ENCODE assay signal across 11 cellular contexts in genomic region chr17:37744633-37744927, GRCh38. TPM values are rescaled to one million over a fixed set of nuclear protein-coding genes. Genes with fewer than 3 reads are reported as not detected.
DNase-seq lines count a peak whose midpoint lies in the region; ATAC-seq, FAIRE-seq and TF ChIP-seq lines count a peak whose summit lies in the region.
"Had no signal": no experiment of that assay in that cellular context is flagged by ENCODE, and none has a peak within 500 bp of the region (broad histone marks: within the 10 kb centered on the region; RNA-seq: fewer than 3 reads in every experiment).

No MANE protein-coding gene starts in this region.

- WGBS in mesenchymal stem cell, result 7% methylated on average over 16 of the region's 21 CpGs

- H3K27ac ChIP-seq in CD4-positive, CD25-positive, alpha-beta regulatory T cell (ENCODE audit: insufficient read depth, low read length, poor library complexity, severe bottlenecking), result no peak overlapping the region
- H3K27ac ChIP-seq in astrocyte (ENCODE audit: low read depth, low read length) (no peak overlapping the region), mesenchymal stem cell (ENCODE audit: low read length, poor library complexity, severe bottlenecking) (peak overlapping the region; percentile 88)

- H2BK5ac ChIP-seq in mesenchymal stem cell (ENCODE audit: low read depth, low read length, poor library complexity, severe bottlenecking), result peak overlapping the region; percentile 99

- H3K4me1 ChIP-seq in CD4-positive, CD25-positive, alpha-beta regulatory T cell (ENCODE audit: control insufficient read depth, insufficient read depth, low read length, poor library complexity, severe bottlenecking), result peaks cover 40% of the 10 kb centered on the region
- H3K4me1 ChIP-seq in astrocyte (ENCODE audit: insufficient read depth, low read length), result peaks cover 21% of the 10 kb centered on the region
- no peaks in the 10 kb centered on the region for H3K4me1 ChIP-seq in mesenchymal stem cell (ENCODE audit: control insufficient read depth, insufficient read depth, low read depth, low read length)
- H3K4me1 ChIP-seq: BE2C had no signal

- H3K18ac ChIP-seq in mesenchymal stem cell (ENCODE audit: low read depth in 1 of 2, low read length in 2 of 2), result no peak overlapping the region

- H3K27me3 ChIP-seq in CD4-positive, CD25-positive, alpha-beta regulatory T cell (ENCODE audit: control insufficient read depth, insufficient read depth, low read length), result peaks cover 38% of the 10 kb centered on the region
- H3K27me3 ChIP-seq in astrocyte (ENCODE audit: insufficient read depth, low read length) (peaks cover 77% of the 10 kb centered on the region), mesenchymal stem cell (ENCODE audit: control insufficient read depth in 1 of 2, insufficient read depth in 1 of 2, low read length in 2 of 2) (peaks cover 0 to 91% of the 10 kb centered on the region in 2 experiments)

- no peaks in the 10 kb centered on the region for H3K79me1 ChIP-seq in mesenchymal stem cell (replicated peaks; ENCODE audit: low read length, poor library complexity, severe bottlenecking)

- H3K9me3 ChIP-seq in CD4-positive, CD25-positive, alpha-beta regulatory T cell (ENCODE audit: control insufficient read depth in 2 of 2, low read length in 2 of 2), result no peaks in the 10 kb centered on the region
- H3K9me3 ChIP-seq in astrocyte (ENCODE audit: insufficient read depth, low read depth, low read length) (no peaks in the 10 kb centered on the region), mesenchymal stem cell (ENCODE audit: control insufficient read depth, low read length) (no peaks in the 10 kb centered on the region)
- H3K9me3 ChIP-seq: BE2C had no signal

- H3K36me3 Mint-ChIP-seq in CD4-positive, CD25-positive, alpha-beta regulatory T cell, result no peaks in the 10 kb centered on the region
- H3K36me3 Mint-ChIP-seq in astrocyte (ENCODE audit: low read depth, unreplicated experiment), result peaks cover 2% of the 10 kb centered on the region

- H3K4me1 Mint-ChIP-seq in CD4-positive, CD25-positive, alpha-beta regulatory T cell, result peaks cover 0 to 30% (median 14%) of the 10 kb centered on the region in 4 donors
- H3K4me1 Mint-ChIP-seq in astrocyte (ENCODE audit: low read depth, unreplicated experiment), result peaks cover 2% of the 10 kb centered on the region

- peaks cover 0 to 2% (median 0%) of the 10 kb centered on the region in 7 donors for H3K9me3 Mint-ChIP-seq in CD4-positive, CD25-positive, alpha-beta regulatory T cell
- H3K9me3 Mint-ChIP-seq in astrocyte (ENCODE audit: unreplicated experiment), result peaks cover 2% of the 10 kb centered on the region

- H2BK12ac ChIP-seq in mesenchymal stem cell (ENCODE audit: low read length in 2 of 2), result no peak overlapping the region

- no peak overlapping the region for H2BK15ac ChIP-seq in mesenchymal stem cell (ENCODE audit: low read depth, poor library complexity, severe bottlenecking)

- no peak overlapping the region for H4K91ac ChIP-seq in mesenchymal stem cell (ENCODE audit: low read length)

- H2AK5ac ChIP-seq in mesenchymal stem cell (ENCODE audit: low read length, severe bottlenecking), result peak overlapping the region; percentile 14

- no peaks in the 10 kb centered on the region for H3K36me3 ChIP-seq in CD4-positive, CD25-positive, alpha-beta regulatory T cell (ENCODE audit: control insufficient read depth, insufficient read depth, low read length)
- H3K36me3 ChIP-seq in astrocyte (ENCODE audit: insufficient read depth, low read length), result no peaks in the 10 kb centered on the region
- H3K36me3 ChIP-seq in mesenchymal stem cell (ENCODE audit: control insufficient read depth in 1 of 2, insufficient read depth in 2 of 2, low read depth in 1 of 2, low read length in 2 of 2), result peaks cover 0 to 17% of the 10 kb centered on the region in 2 experiments
- H3K36me3 ChIP-seq: BE2C had no signal

- peak overlapping the region in 3 of 4 donors; percentile 27 to 62 (median 60) for H3K4me3 Mint-ChIP-seq in CD4-positive, CD25-positive, alpha-beta regulatory T cell
- peak overlapping the region; percentile 86 for H3K4me3 Mint-ChIP-seq in astrocyte (ENCODE audit: unreplicated experiment)

- H3K79me2 ChIP-seq in astrocyte (ENCODE audit: insufficient read depth, low read length), result no peaks in the 10 kb centered on the region

- no peak for FAIRE-seq in astrocyte (lab: Jason Lieb, UNC)

- peak overlapping the region; percentile 42 for H2AFZ ChIP-seq in astrocyte (ENCODE audit: low read depth, low read length)
- H2AFZ ChIP-seq in mesenchymal stem cell (ENCODE audit: low read depth, low read length), result no peak overlapping the region

- no peaks in the 10 kb centered on the region for H4K20me1 ChIP-seq in astrocyte (ENCODE audit: insufficient read depth, low read length)

- H3K27ac Mint-ChIP-seq in CD4-positive, CD25-positive, alpha-beta regulatory T cell, result no peak overlapping the region
- no peak overlapping the region for H3K27ac Mint-ChIP-seq in astrocyte (ENCODE audit: unreplicated experiment)

- H3K14ac ChIP-seq in mesenchymal stem cell (ENCODE audit: low read length in 2 of 2), result no peak overlapping the region

- no peak overlapping the region for H3K4me2 ChIP-seq in astrocyte (ENCODE audit: low read length)
- H3K4me2 ChIP-seq in mesenchymal stem cell (ENCODE audit: low read length, poor library complexity, severe bottlenecking), result peak overlapping the region; percentile 9

- TF ChIP-seq CTCF in astrocyte (IDR thresholded peaks at IDR 0.05; ENCODE audit: insufficient read depth, low read depth, low read length), result no peak

- ATAC-seq in CD4-positive, CD25-positive, alpha-beta regulatory T cell (ENCODE audit: low read depth in 2 of 2), result no peak
- ATAC-seq in GM19463 (IDR thresholded peaks at IDR 0.05; ENCODE audit: unreplicated experiment), result peak; percentile 3
- ATAC-seq in HG03439 (IDR thresholded peaks at IDR 0.05; ENCODE audit: unreplicated experiment), result no peak
- no peak for ATAC-seq in GM21526 (IDR thresholded peaks at IDR 0.05; ENCODE audit: low FRiP score, unreplicated experiment)
- ATAC-seq: esophagus mucosa had no signal

- peaks cover 73% of the 10 kb centered on the region for H3K27me3 Mint-ChIP-seq in CD4-positive, CD25-positive, alpha-beta regulatory T cell
- peaks cover 72% of the 10 kb centered on the region for H3K27me3 Mint-ChIP-seq in astrocyte (ENCODE audit: low read depth, unreplicated experiment)

- H4K8ac ChIP-seq in mesenchymal stem cell (ENCODE audit: low read length), result no peak overlapping the region

- H3K23ac ChIP-seq in mesenchymal stem cell (ENCODE audit: low read length in 2 of 2), result no peak overlapping the region

- no peak overlapping the region for H3K4ac ChIP-seq in mesenchymal stem cell (ENCODE audit: low read depth in 1 of 2, low read length in 2 of 2)

- no peak overlapping the region for H2BK120ac ChIP-seq in mesenchymal stem cell (ENCODE audit: low read depth, low read length)

- H3K9ac ChIP-seq in astrocyte (ENCODE audit: low read length) (no peak overlapping the region), mesenchymal stem cell (ENCODE audit: low read length) (no peak overlapping the region)

- H3K4me3 ChIP-seq in CD4-positive, CD25-positive, alpha-beta regulatory T cell (ENCODE audit: low read depth, low read length), result no peak overlapping the region
- H3K4me3 ChIP-seq in astrocyte (ENCODE audit: insufficient read depth, low read depth, low read length) (no peak overlapping the region), mesenchymal stem cell (ENCODE audit: insufficient read depth in 1 of 2, low read depth in 1 of 2, low read length in 2 of 2) (peak overlapping the region in 1 of 2 experiments; percentile 88)

- DNase-seq in CD4-positive, CD25-positive, alpha-beta regulatory T cell, result no peak
- DNase-seq in astrocyte (ENCODE audit: low read depth) (no peak), mesenchymal stem cell (no peak), D341Med (ENCODE audit: low spot score) (no peak), dermis blood vessel endothelial cell (no peak)
- DNase-seq: BE2C, NCI-H1694 had no signal

RNA-seq across cellular contexts. Expression of gene HNF1B, which starts 0.3 kb away (rescaled TPM):
- not detected for total RNA-seq in CD4-positive, CD25-positive, alpha-beta regulatory T cell
- polyA plus RNA-seq in CD4-positive, CD25-positive, alpha-beta regulatory T cell, result not detected
- total RNA-seq in astrocyte (15.6 and 17.8 TPM in 2 replicates), dermis blood vessel endothelial cell (0.05 and 0.34 TPM in 2 replicates)
- 0.03 TPM for polyA plus RNA-seq in mesenchymal stem cell (2013, experiment 1 of 2)
- polyA plus RNA-seq in mesenchymal stem cell (2013, experiment 2 of 2), result 0.03 TPM
- total RNA-seq: esophagus mucosa had no signal

Comparison
In these comparisons a context has a peak if more than half of its experiments do, and no peak if none do; other contexts are left out.
1. RNA of gene HNF1B, which starts 0.3 kb away (total RNA-seq): 15.6 to 17.8 TPM in astrocyte; 0.05 to 0.34 TPM in dermis blood vessel endothelial cell and not detected in CD4-positive, CD25-positive, alpha-beta regulatory T cell (single experiment); every median in the first group is over 10 times any median in the second.